8 cellular contexts compared by ENCODE assay signal in genomic region chr9:93450817-93451761, GRCh38. TPM values are rescaled to one million over a fixed set of nuclear protein-coding genes. Genes with fewer than 3 reads are reported as not detected.
A peak's percentile ranks its signal among the peaks of the same experiment; 100 is the strongest.
DNase-seq lines count a peak whose midpoint lies in the region; ATAC-seq and TF ChIP-seq lines count a peak whose summit lies in the region.

Gene FAM120A (plus strand): TSS chr9:93451685. CDS start chr9:93451916, 231 bp downstream.

- no peak within 1 kb of the TSS for H2BK5ac ChIP-seq in H9 (ENCODE audit: insufficient read length, low read length)

- peaks cover 9% of the 10 kb centered on the region; the same call in 1 of the 2 replicates for H3K79me2 ChIP-seq in H9 (ENCODE audit: insufficient read depth, low read length)
- H3K79me2 ChIP-seq in SU-DHL-6 (ENCODE audit: insufficient read depth, low read length): peaks cover 54% of the 10 kb centered on the region

- H3K79me1 ChIP-seq in H9 (ENCODE audit: insufficient read depth, low read depth, low read length, poor library complexity, severe bottlenecking): no peaks in the 10 kb centered on the region

- H3K4me3 Mint-ChIP-seq in H9: peak within 1 kb of the TSS; percentile 90 to 91
- H3K4me3 Mint-ChIP-seq in activated naive CD8-positive, alpha-beta T cell treated with anti-CD3 and anti-CD28 coated beads, Interleukin-2, amount 10 ng/mL, durations not matched to agents 7 days and 5 days: peak within 1 kb of the TSS; percentile 98

- no peak for TF ChIP-seq EP300 in ovary (IDR thresholded peaks at IDR 0.05)

- no peak within 1 kb of the TSS for H4K91ac ChIP-seq in H9 (ENCODE audit: insufficient read length, low read depth, low read length)

- peak within 1 kb of the TSS; percentile 95 for H3K14ac ChIP-seq in H9 (ENCODE audit: insufficient read depth, low read length)

- H3T11ph ChIP-seq in H9 (ENCODE audit: low read length): no peak within 1 kb of the TSS

- H4K20me1 ChIP-seq in H9 (ENCODE audit: control insufficient read depth, insufficient read depth, insufficient read length) (peaks cover 4% of the 10 kb centered on the region), SU-DHL-6 (ENCODE audit: low read depth, low read length) (no peaks in the 10 kb centered on the region; the same call in 1 of the 2 replicates)

- H4K5ac ChIP-seq in H9 (ENCODE audit: insufficient read length, low read depth, low read length): no peak within 1 kb of the TSS

- H4K8ac ChIP-seq in H9 (replicated peaks; ENCODE audit: insufficient read length, low read depth, low read length): no peak within 1 kb of the TSS

- POLR2A ChIA-PET in activated naive CD8-positive, alpha-beta T cell treated with anti-CD3 and anti-CD28 coated beads, Interleukin-2, amount 10 ng/mL, durations not matched to agents 7 days and 5 days (lab: Charles Lee): interaction anchor here (1.3 to 3.5 kb wide), 5 partner anchors 9 to 125 kb away, joined by 4 to 45 read pairs (median 5); no protein-coding TSS in a partner anchor

- peak within 1 kb of the TSS; percentile 95 to 98 (median 97) for H3K27ac Mint-ChIP-seq in H9
- H3K27ac Mint-ChIP-seq in activated naive CD8-positive, alpha-beta T cell treated with anti-CD3 and anti-CD28 coated beads, Interleukin-2, amount 10 ng/mL, durations not matched to agents 7 days and 5 days: peak within 1 kb of the TSS; percentile 94

- peaks cover 3% of the 10 kb centered on the region; the same call in 1 of the 2 replicates for H3K4me1 ChIP-seq in H9 (ENCODE audit: insufficient read depth, low read length)
- H3K4me1 ChIP-seq in ovary (ENCODE audit: insufficient read depth): peaks cover 8% of the 10 kb centered on the region
- peaks cover 29 to 30% of the 10 kb centered on the region in 2 donors for H3K4me1 ChIP-seq in thyroid gland

- H3K36me3 ChIP-seq in MG63: peaks cover 59% of the 10 kb centered on the region
- peaks cover 12% of the 10 kb centered on the region; the same call in 1 of the 2 replicates for H3K36me3 ChIP-seq in SU-DHL-6 (ENCODE audit: low read length)
- no peaks in the 10 kb centered on the region for H3K36me3 ChIP-seq in ovary
- peaks cover 23 to 25% of the 10 kb centered on the region in 2 donors for H3K36me3 ChIP-seq in thyroid gland

- H3K27ac ChIP-seq in H9 (ENCODE audit: insufficient read length, low read depth, low read length) (no peak within 1 kb of the TSS), SU-DHL-6 (ENCODE audit: low read depth, low read length) (peak within 1 kb of the TSS; percentile 79), ovary (peak within 1 kb of the TSS; percentile 71 to 91), thyroid gland (peak within 1 kb of the TSS; percentile 94 to 97 (median 94))

- H3F3A ChIP-seq in SU-DHL-6 (ENCODE audit: insufficient read depth): peaks cover 9% of the 10 kb centered on the region; the same call in 1 of the 2 replicates

- no peak within 1 kb of the TSS for H3K56ac ChIP-seq in H9 (ENCODE audit: insufficient read length, low read depth, low read length)

- no peaks in the 10 kb centered on the region; a peak in 1 of 5 replicates for H3K9me3 Mint-ChIP-seq in H9
- no peaks in the 10 kb centered on the region for H3K9me3 Mint-ChIP-seq in activated naive CD8-positive, alpha-beta T cell treated with anti-CD3 and anti-CD28 coated beads, Interleukin-2, amount 10 ng/mL, durations not matched to agents 7 days and 5 days

- peak within 1 kb of the TSS; percentile 70 for H3K9ac ChIP-seq in H9 (ENCODE audit: extremely low read depth, insufficient read length, low read length)
- peak within 1 kb of the TSS; percentile 99 for H3K9ac ChIP-seq in SU-DHL-6 (ENCODE audit: low read length)

- H3K4me2 ChIP-seq in H9 (ENCODE audit: insufficient read depth, insufficient read length, low read length) (peak within 1 kb of the TSS; percentile 99), SU-DHL-6 (ENCODE audit: low read depth, low read length, poor library complexity, severe bottlenecking) (peak within 1 kb of the TSS; percentile 88)

- peak; percentile 74 for ATAC-seq in activated naive CD8-positive, alpha-beta T cell treated with anti-CD3 and anti-CD28 coated beads, Interleukin-2, amount 10 ng/mL, durations not matched to agents 7 days and 5 days (ENCODE audit: low read depth)

- H3K4me1 Mint-ChIP-seq in H9: peaks cover 21 to 26% of the 10 kb centered on the region in 2 experiments
- peaks cover 33% of the 10 kb centered on the region for H3K4me1 Mint-ChIP-seq in activated naive CD8-positive, alpha-beta T cell treated with anti-CD3 and anti-CD28 coated beads, Interleukin-2, amount 10 ng/mL, durations not matched to agents 7 days and 5 days

- H2BK15ac ChIP-seq in H9 (ENCODE audit: low read depth, low read length): no peak within 1 kb of the TSS

- intact Hi-C loops in head of caudate nucleus (cut with DNase I) (loop anchor here (5.0 kb wide), 1 partner anchor 354 kb away; the partner anchor contains the start of gene CARD19), ovary (cut with DNase I) (loop anchor here in 3 of 4 donors (2.0 to 10.0 kb wide), 6 partner anchors 64 to 356 kb away; partner anchors contain the start of genes CARD19 (in 1 of the 3) and NINJ1 (in 1 of the 3)), thyroid gland (cut with DNase I) (loop anchor here (5.0 to 10.0 kb wide), 2 partner anchors 126 to 316 kb away; partner anchors contain the start of genes NINJ1 and PHF2)

- TF ChIP-seq POLR2A in ovary (IDR thresholded peaks at IDR 0.05) (peak; percentile 85), thyroid gland (IDR thresholded peaks at IDR 0.05) (peak; percentile 77 to 90)

- H2AFZ ChIP-seq in H9 (ENCODE audit: low read length) (no peak within 1 kb of the TSS), SU-DHL-6 (ENCODE audit: low read depth, low read length, severe bottlenecking) (peak within 1 kb of the TSS; percentile 65)

- peak within 1 kb of the TSS; percentile 66 for H3K18ac ChIP-seq in H9 (ENCODE audit: insufficient read length, low read depth, low read length)

- H3K23ac ChIP-seq in H9 (ENCODE audit: insufficient read length, low read depth, low read length): no peak within 1 kb of the TSS

- H3K27me3 Mint-ChIP-seq in H9 (ENCODE audit: low read depth): no peaks in the 10 kb centered on the region
- no peaks in the 10 kb centered on the region for H3K27me3 Mint-ChIP-seq in activated naive CD8-positive, alpha-beta T cell treated with anti-CD3 and anti-CD28 coated beads, Interleukin-2, amount 10 ng/mL, durations not matched to agents 7 days and 5 days

- peaks cover 24 to 44% (median 37%) of the 10 kb centered on the region in 3 experiments for H3K36me3 Mint-ChIP-seq in H9 (ENCODE audit: insufficient read depth in 1 of 3, low read depth in 3 of 3)
- H3K36me3 Mint-ChIP-seq in activated naive CD8-positive, alpha-beta T cell treated with anti-CD3 and anti-CD28 coated beads, Interleukin-2, amount 10 ng/mL, durations not matched to agents 7 days and 5 days: peaks cover 25% of the 10 kb centered on the region

- H2BK12ac ChIP-seq in H9 (ENCODE audit: insufficient read length, low read depth, low read length): no peak within 1 kb of the TSS

- no peak within 1 kb of the TSS for H2BK20ac ChIP-seq in H9 (ENCODE audit: low read depth, low read length, poor library complexity, severe bottlenecking)

- in situ Hi-C loops in G401 (cut with HindIII; ENCODE audit: low sequenced_read_pairs): no loop called here

- DNase-seq in G401 (ENCODE audit: low spot score): peak; percentile 72
- DNase-seq in H9: peak; percentile 51
- peak; percentile 79 for DNase-seq in MG63
- DNase-seq in activated naive CD8-positive, alpha-beta T cell treated with anti-CD3 and anti-CD28 coated beads, Interleukin-2, amount 10 ng/mL, durations not matched to agents 7 days and 5 days: peak; percentile 82
- DNase-seq in head of caudate nucleus: peak in 41 of 42 donors; percentile 20 to 88 (median 72)
- peak; percentile 63 to 81 (median 77) for DNase-seq in ovary
- DNase-seq in thyroid gland: peak; percentile 74 to 76

- H2BK120ac ChIP-seq in H9 (ENCODE audit: low read depth, low read length, poor library complexity, severe bottlenecking): no peak within 1 kb of the TSS

- H3K4me3 ChIP-seq in MG63: peak within 1 kb of the TSS; percentile 81
- peak within 1 kb of the TSS; percentile 99 for H3K4me3 ChIP-seq in SU-DHL-6 (ENCODE audit: insufficient read depth, low read length, poor library complexity, severe bottlenecking)
- H3K4me3 ChIP-seq in ovary: peak within 1 kb of the TSS; percentile 89
- peak within 1 kb of the TSS; percentile 91 to 96 (median 93) for H3K4me3 ChIP-seq in thyroid gland (replicated peaks in 1 of 3)

- peaks cover 20% of the 10 kb centered on the region for H3K23me2 ChIP-seq in H9 (ENCODE audit: insufficient read length, low read depth, low read length, poor library complexity, severe bottlenecking)

- no peak within 1 kb of the TSS for H3K4ac ChIP-seq in H9 (ENCODE audit: low read depth, low read length)

- TF ChIP-seq CTCF in H9 (conservative IDR thresholded peaks at IDR 0.05): no peak
- TF ChIP-seq CTCF in SU-DHL-6 (IDR thresholded peaks at IDR 0.05; ENCODE audit: insufficient read depth, low read length, poor library complexity, severe bottlenecking): no peak
- no peak for TF ChIP-seq CTCF in ovary (IDR thresholded peaks at IDR 0.05)
- TF ChIP-seq CTCF in thyroid gland (IDR thresholded peaks at IDR 0.05): peak in 1 of 6 experiments; percentile 11

- no peaks in the 10 kb centered on the region for H3K9me3 ChIP-seq in H9 (ENCODE audit: control insufficient read depth, low read depth, low read length)
- no peaks in the 10 kb centered on the region for H3K9me3 ChIP-seq in MG63
- H3K9me3 ChIP-seq in SU-DHL-6 (ENCODE audit: insufficient read depth, low read length): no peaks in the 10 kb centered on the region
- H3K9me3 ChIP-seq in ovary: no peaks in the 10 kb centered on the region
- no peaks in the 10 kb centered on the region for H3K9me3 ChIP-seq in thyroid gland

- WGBS in H9 (ENCODE audit: extremely low coverage, insufficient read length, low lambda C conversion rate): no CpG with 5 or more reads among the region's 97 CpGs
- WGBS in ovary, 3 donors: 0 to 1% (median 0%) methylated on average over 58 to 97 of the region's 97 CpGs
- 1% methylated on average over 21 to 29 of the region's 97 CpGs for whole genome bisulfite sequencing in thyroid gland, 2 donors

- no peaks in the 10 kb centered on the region for H3K9me2 ChIP-seq in SU-DHL-6 (replicated peaks; ENCODE audit: insufficient read depth, low read length)

- no peak within 1 kb of the TSS for H2AK5ac ChIP-seq in H9 (ENCODE audit: insufficient read length, low read length)

- H3K27me3 ChIP-seq in H9 (ENCODE audit: insufficient read depth, low read length): no peaks in the 10 kb centered on the region
- H3K27me3 ChIP-seq in MG63: no peaks in the 10 kb centered on the region
- H3K27me3 ChIP-seq in SU-DHL-6 (ENCODE audit: low read length): no peaks in the 10 kb centered on the region
- H3K27me3 ChIP-seq in ovary: no peaks in the 10 kb centered on the region
- H3K27me3 ChIP-seq in thyroid gland: no peaks in the 10 kb centered on the region

RNA-seq across cellular contexts. Expression of gene FAM120A, which starts in this region (rescaled TPM):
- total RNA-seq in G401 (2014; rRNA removed; shearing (Covaris generic)): 37.6 and 38.9 TPM in 2 replicates
- 57.3 and 57.7 TPM in 2 replicates for total RNA-seq in H9 (2021)
- 37.9 and 44.1 TPM in 2 replicates for total RNA-seq in MG63 (2014; rRNA removed; shearing (Covaris generic); ENCODE audit: low replicate concordance)
- 100 to 1,000 TPM; 116 to 117 TPM for total RNA-seq in activated naive CD8-positive, alpha-beta T cell treated with anti-CD3 and anti-CD28 coated beads, Interleukin-2, amount 10 ng/mL, durations not matched to agents 7 days and 5 days
- 100 to 1,000 TPM in 2 of 7 donors, 10 to 100 TPM in 5; 65.2 to 130 (median 84.0) TPM for total RNA-seq in ovary
- polyA plus RNA-seq in ovary: 10 to 100 TPM; 37.9 to 74.3 TPM
- total RNA-seq in thyroid gland: 100 to 1,000 TPM in 3 of 4 donors, 10 to 100 TPM in 1; 78.1 to 118 (median 111) TPM
